ENCODE assay signal across 2 cellular contexts in genomic region chr1:19045898-19046889, GRCh38.
TF ChIP-seq lines count a peak whose summit lies in the region.

No MANE protein-coding gene starts in this region.

TF ChIP-seq in SK-N-SH, 30 proteins besides CTCF, POLR2A, EP300 and RAD21 (continued from another document):
- no peak for TF ChIP-seq REST (IDR thresholded peaks at IDR 0.05; ENCODE audit: low read depth, low read length)
- TF ChIP-seq POLR2AphosphoS5 (IDR thresholded peaks at IDR 0.05; ENCODE audit: low read depth, low read length), result no peak
- no peak for TF ChIP-seq EZH2phosphoT487 (IDR thresholded peaks at IDR 0.05; ENCODE audit: borderline replicate concordance, low read depth)
- TF ChIP-seq ELF1 (IDR thresholded peaks at IDR 0.05), result no peak
- TF ChIP-seq SMC3 (IDR thresholded peaks at IDR 0.05; ENCODE audit: low read depth, low read length), result no peak
- no peak for TF ChIP-seq FOXJ3 (CRISPR knock-in tag; IDR thresholded peaks at IDR 0.05)
- no peak for TF ChIP-seq MEF2A (IDR thresholded peaks at IDR 0.05; ENCODE audit: borderline replicate concordance, low read depth)
- TF ChIP-seq RFX5 (IDR thresholded peaks at IDR 0.05; ENCODE audit: low read length), result no peak

TF ChIP-seq in SK-N-SH treated with all-trans-retinoic acid at 6 μM for 48 hours, 23 proteins besides CTCF, POLR2A, EP300 and RAD21 (continued from another document):
- TF ChIP-seq TOX (CRISPR knock-in tag; IDR thresholded peaks at IDR 0.05; ENCODE audit: borderline replicate concordance) (no peak), CREB5 (CRISPR knock-in tag; IDR thresholded peaks at IDR 0.05; ENCODE audit: low read depth) (no peak), PPARA (CRISPR knock-in tag; IDR thresholded peaks at IDR 0.05; ENCODE audit: borderline replicate concordance) (no peak)
